13 cellular contexts compared by ENCODE assay signal in genomic region chr17:77327566-77328463, GRCh38.
DNase-seq lines count a peak whose midpoint lies in the region; TF ChIP-seq lines count a peak whose summit lies in the region.
"Had no signal": no experiment of that assay in that cellular context is flagged by ENCODE, and none has a peak within 500 bp of the region (broad histone marks: within the 10 kb centered on the region; RNA-seq: fewer than 3 reads in every experiment).

No MANE protein-coding gene starts in this region.

- CTCF ChIA-PET in activated naive CD4-positive, alpha-beta T cell treated with anti-CD3 and anti-CD28 coated beads, Interleukin-2, amount 10 ng/mL, durations not matched to agents 7 days and 5 days (lab: Charles Lee), result interaction anchor here (4.9 kb wide), 1 partner anchor 72 kb away, joined by 37 read pairs; no protein-coding TSS in a partner anchor

- H3K4me1 ChIP-seq in mucosa of stomach (ENCODE audit: control insufficient read depth, insufficient read depth, low read length), result peaks cover 82% of the 10 kb centered on the region
- peaks cover 24 to 72% (median 63%) of the 10 kb centered on the region in 4 donors for H3K4me1 ChIP-seq in transverse colon

- H3K27me3 ChIP-seq in mucosa of stomach (ENCODE audit: control insufficient read depth, insufficient read depth, low read length) (no peaks in the 10 kb centered on the region), transverse colon (no peaks in the 10 kb centered on the region)
- H3K27me3 ChIP-seq: SJCRH30 had no signal

- TF ChIP-seq POLR2A in transverse colon (IDR thresholded peaks at IDR 0.05), result no peak

- H3K27me3 Mint-ChIP-seq in activated naive CD4-positive, alpha-beta T cell treated with anti-CD3 and anti-CD28 coated beads, Interleukin-2, amount 10 ng/mL, durations not matched to agents 7 days and 5 days, result peaks cover 16% of the 10 kb centered on the region
- H3K27me3 Mint-ChIP-seq in chondrocyte (ENCODE audit: low read depth), result no peaks in the 10 kb centered on the region
- H3K27me3 Mint-ChIP-seq: progenitor cell of endocrine pancreas had no signal

- peaks cover under 1% of the 10 kb centered on the region for H3K9me3 Mint-ChIP-seq in activated naive CD4-positive, alpha-beta T cell treated with anti-CD3 and anti-CD28 coated beads, Interleukin-2, amount 10 ng/mL, durations not matched to agents 7 days and 5 days
- no peaks in the 10 kb centered on the region for H3K9me3 Mint-ChIP-seq in chondrocyte (ENCODE audit: low read depth)

- H3K4me3 ChIP-seq in mucosa of stomach (ENCODE audit: low read length) (no peak overlapping the region), transverse colon (no peak overlapping the region)
- H3K4me3 ChIP-seq: SJCRH30 had no signal

- DNase-seq in activated naive CD4-positive, alpha-beta T cell treated with anti-CD3 and anti-CD28 coated beads, Interleukin-2, amount 10 ng/mL, durations not matched to agents 7 days and 5 days, result no peak
- no peak for DNase-seq in activated naive CD4-positive, alpha-beta T cell treated with anti-CD3 and anti-CD28 coated beads, Interleukin-2, amount 50 U/mL, for 16 hours
- DNase-seq in chondrocyte (ENCODE audit: low spot score), result peak; percentile 74
- peak; percentile 36 for DNase-seq in transverse colon
- DNase-seq in NCI-H1048 (lab: John Stamatoyannopoulos, UW), result no peak
- no peak for DNase-seq in NCI-H2107 treated with DMSO at 0.1 percent for 48 hours (lab: John Stamatoyannopoulos, UW; ENCODE audit: unreplicated experiment)
- DNase-seq in NCI-H510A (lab: John Stamatoyannopoulos, UW), result no peak
- DNase-seq: activated CD4-positive, CD25-positive, alpha-beta regulatory T cell; kidney glomerular epithelial cell; NCI-H446 had no signal

- H3K36me3 ChIP-seq in mucosa of stomach (ENCODE audit: control insufficient read depth, insufficient read depth, low read length) (no peaks in the 10 kb centered on the region), transverse colon (no peaks in the 10 kb centered on the region)
- H3K36me3 ChIP-seq: SJCRH30 had no signal

- 67% methylated on average over 29 of the region's 29 CpGs; no CpG with 5 or more reads in 1 of the 2 donors for WGBS in transverse colon (ENCODE audit: low coverage in 1 of 2), 2 donors

- in situ Hi-C loops in transverse colon (cut with MboI; ENCODE audit: low pct_ligation_motif_present in 1 of 4, low pct_unique_long_range_greater_than_20kb in 1 of 4, low sequenced_read_pairs in 3 of 4), result loop anchor here in 2 of 4 donors (25.0 kb wide), 2 partner anchors 109 to 159 kb away; no protein-coding TSS in a partner anchor

- intact Hi-C loops in transverse colon (cut with DNase I; ENCODE audit: low total_unique reads), result no loop called here

- no peak overlapping the region for H3K4me3 Mint-ChIP-seq in activated naive CD4-positive, alpha-beta T cell treated with anti-CD3 and anti-CD28 coated beads, Interleukin-2, amount 10 ng/mL, durations not matched to agents 7 days and 5 days
- no peak overlapping the region for H3K4me3 Mint-ChIP-seq in chondrocyte (ENCODE audit: unreplicated experiment)

- TF ChIP-seq CTCF in chondrocyte (IDR thresholded peaks at IDR 0.05) (no peak), transverse colon (IDR thresholded peaks at IDR 0.05) (no peak)

- peak overlapping the region; percentile 8 for H3K27ac Mint-ChIP-seq in activated naive CD4-positive, alpha-beta T cell treated with anti-CD3 and anti-CD28 coated beads, Interleukin-2, amount 10 ng/mL, durations not matched to agents 7 days and 5 days
- H3K27ac Mint-ChIP-seq in chondrocyte (ENCODE audit: unreplicated experiment), result no peak overlapping the region

- peaks cover 3% of the 10 kb centered on the region for H3K36me3 Mint-ChIP-seq in activated naive CD4-positive, alpha-beta T cell treated with anti-CD3 and anti-CD28 coated beads, Interleukin-2, amount 10 ng/mL, durations not matched to agents 7 days and 5 days
- no peaks in the 10 kb centered on the region for H3K36me3 Mint-ChIP-seq in chondrocyte (ENCODE audit: low read depth)

- H3K9me3 ChIP-seq in mucosa of stomach (ENCODE audit: control insufficient read depth, low read length) (no peaks in the 10 kb centered on the region), transverse colon (no peaks in the 10 kb centered on the region)
- H3K9me3 ChIP-seq: SJCRH30 had no signal

- peak overlapping the region in 2 of 4 donors; percentile 15 to 87 for H3K27ac ChIP-seq in transverse colon
- H3K27ac ChIP-seq: SJCRH30 had no signal

- H3K9ac ChIP-seq in mucosa of stomach (ENCODE audit: low read length), result peak overlapping the region; percentile 20

- TF ChIP-seq EP300 in transverse colon (IDR thresholded peaks at IDR 0.05; ENCODE audit: low read depth), result no peak

- peaks cover 88% of the 10 kb centered on the region for H3K4me1 Mint-ChIP-seq in activated naive CD4-positive, alpha-beta T cell treated with anti-CD3 and anti-CD28 coated beads, Interleukin-2, amount 10 ng/mL, durations not matched to agents 7 days and 5 days
- peaks cover 58% of the 10 kb centered on the region for H3K4me1 Mint-ChIP-seq in chondrocyte (ENCODE audit: low read depth)

Comparison
In these comparisons a context has a peak if more than half of its experiments do, and no peak if none do; other contexts are left out.
1. DNase-seq: peak in chondrocyte (single experiment) and transverse colon (single experiment); none in activated naive CD4-positive, alpha-beta T cell treated with anti-CD3 and anti-CD28 coated beads, Interleukin-2, amount 10 ng/mL, durations not matched to agents 7 days and 5 days (single experiment), activated naive CD4-positive, alpha-beta T cell treated with anti-CD3 and anti-CD28 coated beads, Interleukin-2, amount 50 U/mL, for 16 hours (single experiment), NCI-H1048 (single experiment), NCI-H2107 treated with DMSO at 0.1 percent for 48 hours (single experiment) and NCI-H510A (single experiment).